Comparison of ENCODE assay signal across 19 cellular contexts in genomic region chr7:50479743-50480517, GRCh38. TPM values are rescaled to one million over a fixed set of nuclear protein-coding genes. Genes with fewer than 3 reads are reported as not detected.
DNase-seq lines count a peak whose midpoint lies in the region; ATAC-seq and TF ChIP-seq lines count a peak whose summit lies in the region.
"Had no signal": no experiment of that assay in that cellular context is flagged by ENCODE, and none has a peak within 500 bp of the region (broad histone marks: within the 10 kb centered on the region; RNA-seq: fewer than 3 reads in every experiment).

No MANE protein-coding gene starts in this region.

- H3K36me3 ChIP-seq in lung (ENCODE audit: control insufficient read depth in 2 of 2, insufficient read depth in 2 of 2, low read length in 2 of 2) (no peaks in the 10 kb centered on the region), suprapubic skin (no peaks in the 10 kb centered on the region)
- H3K36me3 ChIP-seq: BLaER1 treated with 17β-estradiol and CSF1 and Interleukin-3, amounts not matched to agents 10 nM and 100 nM had no signal

- WGBS in lung, 2 donors = 66 to 82% methylated on average over 7 of the region's 7 CpGs
- WGBS in suprapubic skin = 75% methylated on average over 7 of the region's 7 CpGs

- H3K9me3 ChIP-seq in lung (ENCODE audit: control insufficient read depth in 2 of 2, insufficient read depth in 1 of 2, low read length in 1 of 2) = no peaks in the 10 kb centered on the region
- no peaks in the 10 kb centered on the region for H3K9me3 ChIP-seq in suprapubic skin
- H3K9me3 ChIP-seq: BLaER1 treated with 17β-estradiol and CSF1 and Interleukin-3, amounts not matched to agents 10 nM and 100 nM had no signal

- TF ChIP-seq POLR2A in suprapubic skin (IDR thresholded peaks at IDR 0.05) = no peak

- H3K9me3 Mint-ChIP-seq in activated CD8-positive, alpha-beta memory T cell treated with anti-CD3 and anti-CD28 coated beads, Interleukin-2, amount 10 ng/mL, durations not matched to agents 7 days and 5 days (ENCODE audit: low read depth) = no peaks in the 10 kb centered on the region
- H3K9me3 Mint-ChIP-seq: CD8-positive, alpha-beta memory T cell; T-cell had no signal

- TF ChIP-seq CTCF in lung (IDR thresholded peaks at IDR 0.05; ENCODE audit: control extremely low read depth, extremely low read depth) (no peak), suprapubic skin (IDR thresholded peaks at IDR 0.05) (no peak)

- H3K27me3 Mint-ChIP-seq in activated CD8-positive, alpha-beta memory T cell treated with anti-CD3 and anti-CD28 coated beads, Interleukin-2, amount 10 ng/mL, durations not matched to agents 7 days and 5 days = peaks cover 22% of the 10 kb centered on the region

- no peak overlapping the region for H3K27ac ChIP-seq in lung (ENCODE audit: low read depth in 1 of 2, low read length in 1 of 2)
- H3K27ac ChIP-seq in suprapubic skin = no peak overlapping the region
- H3K27ac ChIP-seq: BLaER1 treated with 17β-estradiol and CSF1 and Interleukin-3, amounts not matched to agents 10 nM and 100 nM; KMS-11; PC-9; RWPE1 had no signal

- CTCF ChIA-PET in activated CD8-positive, alpha-beta memory T cell treated with anti-CD3 and anti-CD28 coated beads, Interleukin-2, amount 10 ng/mL, durations not matched to agents 7 days and 5 days (lab: Charles Lee) = interaction anchor here (1.9 kb wide), 1 partner anchor 12 kb away, joined by 7 read pairs; no protein-coding TSS in a partner anchor

- H3K4me3 Mint-ChIP-seq in activated CD8-positive, alpha-beta memory T cell treated with anti-CD3 and anti-CD28 coated beads, Interleukin-2, amount 10 ng/mL, durations not matched to agents 7 days and 5 days = no peak overlapping the region
- H3K4me3 Mint-ChIP-seq: CD8-positive, alpha-beta memory T cell; T-cell had no signal

- H3K4me1 Mint-ChIP-seq in activated CD8-positive, alpha-beta memory T cell treated with anti-CD3 and anti-CD28 coated beads, Interleukin-2, amount 10 ng/mL, durations not matched to agents 7 days and 5 days = peaks cover under 1% of the 10 kb centered on the region
- H3K4me1 Mint-ChIP-seq: CD8-positive, alpha-beta memory T cell; T-cell had no signal

- H3K27me3 ChIP-seq in lung (ENCODE audit: control insufficient read depth, insufficient read depth) = no peaks in the 10 kb centered on the region
- H3K27me3 ChIP-seq in suprapubic skin = no peaks in the 10 kb centered on the region
- H3K27me3 ChIP-seq: BLaER1 treated with 17β-estradiol and CSF1 and Interleukin-3, amounts not matched to agents 10 nM and 100 nM had no signal

- DNase-seq in DMS79 treated with DMSO at 0.1 percent for 48 hours (lab: John Stamatoyannopoulos, UW) (peak; percentile 93), NCI-H1105 (lab: John Stamatoyannopoulos, UW) (peak; percentile 59), NCI-H345 (lab: John Stamatoyannopoulos, UW) (peak; percentile 71), lung (ENCODE audit: low spot score) (no peak), suprapubic skin (ENCODE audit: low spot score in 2 of 2) (no peak), AG08396 (ENCODE audit: low spot score) (no peak)
- no peak for DNase-seq in activated CD8-positive, alpha-beta memory T cell treated with anti-CD3 and anti-CD28 coated beads, Interleukin-2, amount 10 ng/mL, durations not matched to agents 7 days and 5 days
- DNase-seq: CD8-positive, alpha-beta memory T cell; NCI-H187; NCI-H524; NCI-H82; PC-9; SIG-M5; T-cell had no signal

- no peaks in the 10 kb centered on the region for H3K36me3 Mint-ChIP-seq in activated CD8-positive, alpha-beta memory T cell treated with anti-CD3 and anti-CD28 coated beads, Interleukin-2, amount 10 ng/mL, durations not matched to agents 7 days and 5 days
- H3K36me3 Mint-ChIP-seq: CD8-positive, alpha-beta memory T cell; T-cell had no signal

- ATAC-seq in lung (ENCODE audit: insufficient read depth, low FRiP score) (peak; percentile 31), GM19455 (IDR thresholded peaks at IDR 0.05; ENCODE audit: unreplicated experiment) (no peak)
- ATAC-seq in activated CD8-positive, alpha-beta memory T cell treated with anti-CD3 and anti-CD28 coated beads, Interleukin-2, amount 10 ng/mL, durations not matched to agents 7 days and 5 days = no peak
- ATAC-seq: SK-N-SH treated with all-trans-retinoic acid at 6 μM for 48 hours, T-cell had no signal

- TF ChIP-seq EP300 in suprapubic skin (IDR thresholded peaks at IDR 0.05) = no peak

- no peak overlapping the region for H3K4me3 ChIP-seq in lung
- H3K4me3 ChIP-seq in suprapubic skin = no peak overlapping the region
- H3K4me3 ChIP-seq: BLaER1 treated with 17β-estradiol and CSF1 and Interleukin-3, amounts not matched to agents 10 nM and 100 nM; PC-9 had no signal

- no peak overlapping the region for H3K27ac Mint-ChIP-seq in activated CD8-positive, alpha-beta memory T cell treated with anti-CD3 and anti-CD28 coated beads, Interleukin-2, amount 10 ng/mL, durations not matched to agents 7 days and 5 days
- H3K27ac Mint-ChIP-seq: CD8-positive, alpha-beta memory T cell; T-cell had no signal

- H3K4me1 ChIP-seq in lung (ENCODE audit: control insufficient read depth in 2 of 2, insufficient read depth in 2 of 2, low read length in 2 of 2) = peaks cover 0 to 1% of the 10 kb centered on the region in 2 donors
- no peaks in the 10 kb centered on the region for H3K4me1 ChIP-seq in suprapubic skin

RNA-seq across cellular contexts. Expression of gene FIGNL1, which starts 29.8 kb away (rescaled TPM):
- total RNA-seq in lung (10 to 100 TPM in 1 of 2 donors, 1 to 10 TPM in 1; 7.6 to 17.0 TPM), suprapubic skin (10 to 100 TPM in 3 of 4 donors, 1 to 10 TPM in 1; 8.1 to 22.1 (median 16.4) TPM)
- polyA plus RNA-seq in lung = 1 to 10 TPM; 3.0 to 4.8 TPM
- 10 to 100 TPM; 40.6 to 48.7 TPM for total RNA-seq in activated CD8-positive, alpha-beta memory T cell treated with anti-CD3 and anti-CD28 coated beads, Interleukin-2, amount 10 ng/mL, durations not matched to agents 7 days and 5 days

Comparison
In these comparisons a context has a peak if more than half of its experiments do, and no peak if none do; other contexts are left out.
1. DNase-seq: peak in DMS79 treated with DMSO at 0.1 percent for 48 hours (single experiment), NCI-H1105 (single experiment) and NCI-H345 (single experiment); none in lung (single experiment), activated CD8-positive, alpha-beta memory T cell treated with anti-CD3 and anti-CD28 coated beads, Interleukin-2, amount 10 ng/mL, durations not matched to agents 7 days and 5 days (single experiment), suprapubic skin (0 of 2) and AG08396 (single experiment).